16 cellular contexts compared by ENCODE assay signal in the genomic region with DNA sequence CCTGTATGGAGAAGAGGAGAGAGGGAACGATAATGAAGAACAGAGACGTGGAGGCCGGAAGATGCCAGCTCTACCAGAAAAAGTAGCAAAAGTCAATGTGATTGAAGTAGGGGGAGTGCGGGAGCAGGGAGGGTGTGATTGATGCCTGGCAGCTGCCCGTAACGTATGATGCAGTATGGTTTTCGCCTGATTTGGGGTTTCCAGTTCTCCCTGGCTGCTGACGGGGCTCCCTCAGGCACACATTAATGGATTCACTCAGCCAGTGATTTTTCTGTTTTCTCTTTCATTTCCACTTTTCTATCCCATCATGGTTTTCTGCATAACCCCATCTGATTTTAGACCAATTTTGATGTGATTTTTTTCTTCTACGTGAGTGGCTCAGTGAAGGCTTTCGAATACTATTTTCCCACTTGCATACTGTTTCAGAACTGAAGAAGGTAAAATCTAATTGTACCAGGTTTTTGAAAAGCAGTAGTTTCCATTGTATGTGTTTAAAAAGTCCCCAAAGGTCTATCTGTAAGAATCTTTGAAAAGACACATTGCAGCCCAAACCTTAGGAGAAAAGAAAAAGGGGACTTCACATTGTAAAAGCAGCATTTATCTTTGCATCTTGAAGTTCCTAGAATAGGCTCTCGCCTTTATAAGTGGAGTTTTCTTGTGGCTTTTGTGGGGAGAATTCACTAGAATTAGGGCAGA.
DNase-seq lines count a peak whose midpoint lies in the region; ATAC-seq and TF ChIP-seq lines count a peak whose summit lies in the region.
"Had no signal": no experiment of that assay in that cellular context is flagged by ENCODE, and none has a peak within 500 bp of the region (broad histone marks: within the 10 kb centered on the region; RNA-seq: fewer than 3 reads in every experiment).

No MANE protein-coding gene starts in this region.

- H3K27ac Mint-ChIP-seq in activated CD8-positive, alpha-beta memory T cell treated with anti-CD3 and anti-CD28 coated beads, Interleukin-2, amount 10 ng/mL, durations not matched to agents 7 days and 5 days: peak overlapping the region; percentile 57
- H3K27ac Mint-ChIP-seq in IgD-negative memory B cell: peak overlapping the region in 2 of 3 donors; percentile 4 to 33
- H3K27ac Mint-ChIP-seq in activated T-helper 1 cell treated with anti-CD3 and anti-CD28 coated beads, Interleukin-12 subunit alpha, Interleukin-12 subunit beta, Interleukin-2, Interleukin-4 antibody, amounts not matched to agents 30 ng/mL and 10 ng/mL and 1 ng/mL, durations not matched to agents 14 hours and 24 hours and 36 hours: peak overlapping the region; percentile 91
- H3K27ac Mint-ChIP-seq: endodermal cell had no signal

- no peaks in the 10 kb centered on the region for H3K27me3 Mint-ChIP-seq in activated CD8-positive, alpha-beta memory T cell treated with anti-CD3 and anti-CD28 coated beads, Interleukin-2, amount 10 ng/mL, durations not matched to agents 7 days and 5 days
- peaks cover 1% of the 10 kb centered on the region for H3K27me3 Mint-ChIP-seq in IgD-negative memory B cell
- no peaks in the 10 kb centered on the region for H3K27me3 Mint-ChIP-seq in activated T-helper 1 cell treated with anti-CD3 and anti-CD28 coated beads, Interleukin-12 subunit alpha, Interleukin-12 subunit beta, Interleukin-2, Interleukin-4 antibody, amounts not matched to agents 30 ng/mL and 10 ng/mL and 1 ng/mL, durations not matched to agents 14 hours and 24 hours and 36 hours (ENCODE audit: insufficient read depth)
- H3K27me3 Mint-ChIP-seq: central memory CD8-positive, alpha-beta T cell had no signal

- intact Hi-C loops in activated T-helper 1 cell treated with anti-CD3 and anti-CD28 coated beads, Interleukin-12 subunit alpha, Interleukin-12 subunit beta, Interleukin-2, Interleukin-4 antibody, amounts not matched to agents 30 ng/mL and 10 ng/mL and 1 ng/mL, durations not matched to agents 14 hours and 24 hours and 36 hours (cut with micrococcal nuclease): loop anchor here (1.0 to 2.0 kb wide), 6 partner anchors 8 to 60 kb away; no protein-coding TSS in a partner anchor

- H3K36me3 ChIP-seq in right atrium auricular region: no peaks in the 10 kb centered on the region
- H3K36me3 ChIP-seq: left lung, prostate gland, thoracic aorta had no signal

- DNase-seq in activated CD8-positive, alpha-beta memory T cell treated with anti-CD3 and anti-CD28 coated beads, Interleukin-2, amount 10 ng/mL, durations not matched to agents 7 days and 5 days: no peak
- no peak for DNase-seq in activated CD8-positive, alpha-beta memory T cell treated with anti-CD3 and anti-CD28 coated beads, Interleukin-2, amount 50 U/mL, for 4 hours
- DNase-seq in activated T-helper 1 cell treated with anti-CD3 and anti-CD28 coated beads, Interleukin-12 subunit alpha, Interleukin-12 subunit beta, Interleukin-2, Interleukin-4 antibody, amounts not matched to agents 30 ng/mL and 10 ng/mL and 1 ng/mL, durations not matched to agents 14 hours and 24 hours and 36 hours (ENCODE audit: low spot score): no peak
- peak; percentile 10 to 29 for DNase-seq in stimulated activated CD8-positive, alpha-beta memory T cell treated with anti-CD3 and anti-CD28 coated beads, Interleukin-2, amount 100 ng/mL, for 48 hours (ENCODE audit: low read depth in 2 of 2)
- DNase-seq in HUDEP-2 (lab: John Stamatoyannopoulos, UW; ENCODE audit: unreplicated experiment in 76 of 76) (no peak), inferior parietal cortex (ENCODE audit: extremely low spot score) (no peak), right atrium auricular region (ENCODE audit: low spot score) (no peak)
- DNase-seq: GOT3, left lung, NCI-H1092 treated with DMSO at 0.1 percent for 48 hours, NCI-H774 had no signal

- H3K4me3 Mint-ChIP-seq in activated CD8-positive, alpha-beta memory T cell treated with anti-CD3 and anti-CD28 coated beads, Interleukin-2, amount 10 ng/mL, durations not matched to agents 7 days and 5 days: peak overlapping the region; percentile 22
- H3K4me3 Mint-ChIP-seq in IgD-negative memory B cell: peak overlapping the region in 2 of 4 donors; percentile 9 to 47
- peak overlapping the region; percentile 53 for H3K4me3 Mint-ChIP-seq in activated T-helper 1 cell treated with anti-CD3 and anti-CD28 coated beads, Interleukin-12 subunit alpha, Interleukin-12 subunit beta, Interleukin-2, Interleukin-4 antibody, amounts not matched to agents 30 ng/mL and 10 ng/mL and 1 ng/mL, durations not matched to agents 14 hours and 24 hours and 36 hours
- H3K4me3 Mint-ChIP-seq: central memory CD8-positive, alpha-beta T cell; endodermal cell had no signal

- peaks cover 10% of the 10 kb centered on the region for H3K36me3 Mint-ChIP-seq in activated CD8-positive, alpha-beta memory T cell treated with anti-CD3 and anti-CD28 coated beads, Interleukin-2, amount 10 ng/mL, durations not matched to agents 7 days and 5 days
- no peaks in the 10 kb centered on the region for H3K36me3 Mint-ChIP-seq in IgD-negative memory B cell
- H3K36me3 Mint-ChIP-seq in activated T-helper 1 cell treated with anti-CD3 and anti-CD28 coated beads, Interleukin-12 subunit alpha, Interleukin-12 subunit beta, Interleukin-2, Interleukin-4 antibody, amounts not matched to agents 30 ng/mL and 10 ng/mL and 1 ng/mL, durations not matched to agents 14 hours and 24 hours and 36 hours (ENCODE audit: low read depth): peaks cover 22% of the 10 kb centered on the region

- TF ChIP-seq CTCF in right atrium auricular region (IDR thresholded peaks at IDR 0.05): no peak

- no peak overlapping the region for H3K4me3 ChIP-seq in right atrium auricular region
- H3K4me3 ChIP-seq: left lung, prostate gland, thoracic aorta had no signal

- ATAC-seq in activated CD8-positive, alpha-beta memory T cell treated with anti-CD3 and anti-CD28 coated beads, Interleukin-2, amount 10 ng/mL, durations not matched to agents 7 days and 5 days: no peak
- ATAC-seq: left lung had no signal

- H3K4me1 Mint-ChIP-seq in activated CD8-positive, alpha-beta memory T cell treated with anti-CD3 and anti-CD28 coated beads, Interleukin-2, amount 10 ng/mL, durations not matched to agents 7 days and 5 days: peaks cover 53% of the 10 kb centered on the region
- H3K4me1 Mint-ChIP-seq in IgD-negative memory B cell: peaks cover 0 to 9% (median 5%) of the 10 kb centered on the region in 3 donors
- H3K4me1 Mint-ChIP-seq in activated T-helper 1 cell treated with anti-CD3 and anti-CD28 coated beads, Interleukin-12 subunit alpha, Interleukin-12 subunit beta, Interleukin-2, Interleukin-4 antibody, amounts not matched to agents 30 ng/mL and 10 ng/mL and 1 ng/mL, durations not matched to agents 14 hours and 24 hours and 36 hours (ENCODE audit: low read depth): peaks cover 81% of the 10 kb centered on the region

- CTCF ChIA-PET in activated CD8-positive, alpha-beta memory T cell treated with anti-CD3 and anti-CD28 coated beads, Interleukin-2, amount 10 ng/mL, durations not matched to agents 7 days and 5 days (lab: Charles Lee): no interaction called here

- H3K27me3 ChIP-seq in right atrium auricular region: no peaks in the 10 kb centered on the region
- H3K27me3 ChIP-seq: left lung had no signal

- H3K27ac ChIP-seq in right atrium auricular region: no peak overlapping the region
- H3K27ac ChIP-seq: left lung, prostate gland, thoracic aorta had no signal

- no peaks in the 10 kb centered on the region for H3K9me3 Mint-ChIP-seq in activated CD8-positive, alpha-beta memory T cell treated with anti-CD3 and anti-CD28 coated beads, Interleukin-2, amount 10 ng/mL, durations not matched to agents 7 days and 5 days (ENCODE audit: low read depth)
- H3K9me3 Mint-ChIP-seq in IgD-negative memory B cell: peaks cover 0 to 2% (median 0%) of the 10 kb centered on the region in 3 donors
- no peaks in the 10 kb centered on the region for H3K9me3 Mint-ChIP-seq in activated T-helper 1 cell treated with anti-CD3 and anti-CD28 coated beads, Interleukin-12 subunit alpha, Interleukin-12 subunit beta, Interleukin-2, Interleukin-4 antibody, amounts not matched to agents 30 ng/mL and 10 ng/mL and 1 ng/mL, durations not matched to agents 14 hours and 24 hours and 36 hours
- H3K9me3 Mint-ChIP-seq: central memory CD8-positive, alpha-beta T cell; endodermal cell had no signal

- H3K4me1 ChIP-seq in right atrium auricular region: no peaks in the 10 kb centered on the region
- H3K4me1 ChIP-seq: prostate gland had no signal

- H3K9me3 ChIP-seq in right atrium auricular region: no peaks in the 10 kb centered on the region
- H3K9me3 ChIP-seq: left lung, prostate gland, thoracic aorta had no signal

Comparison
In these comparisons a context has a peak if more than half of its experiments do, and no peak if none do; other contexts are left out.
1. DNase-seq: peak in stimulated activated CD8-positive, alpha-beta memory T cell treated with anti-CD3 and anti-CD28 coated beads, Interleukin-2, amount 100 ng/mL, for 48 hours (2 of 2); none in activated CD8-positive, alpha-beta memory T cell treated with anti-CD3 and anti-CD28 coated beads, Interleukin-2, amount 10 ng/mL, durations not matched to agents 7 days and 5 days (single experiment), activated CD8-positive, alpha-beta memory T cell treated with anti-CD3 and anti-CD28 coated beads, Interleukin-2, amount 50 U/mL, for 4 hours (single experiment), activated T-helper 1 cell treated with anti-CD3 and anti-CD28 coated beads, Interleukin-12 subunit alpha, Interleukin-12 subunit beta, Interleukin-2, Interleukin-4 antibody, amounts not matched to agents 30 ng/mL and 10 ng/mL and 1 ng/mL, durations not matched to agents 14 hours and 24 hours and 36 hours (single experiment), HUDEP-2 (0 of 76), inferior parietal cortex (single experiment) and right atrium auricular region (single experiment).
2. H3K27ac Mint-ChIP-seq: peak in every context shown above with its lines; median percentile 91 in activated T-helper 1 cell treated with anti-CD3 and anti-CD28 coated beads, Interleukin-12 subunit alpha, Interleukin-12 subunit beta, Interleukin-2, Interleukin-4 antibody, amounts not matched to agents 30 ng/mL and 10 ng/mL and 1 ng/mL, durations not matched to agents 14 hours and 24 hours and 36 hours; 57 in activated CD8-positive, alpha-beta memory T cell treated with anti-CD3 and anti-CD28 coated beads, Interleukin-2, amount 10 ng/mL, durations not matched to agents 7 days and 5 days; 18 in IgD-negative memory B cell.